32 cellular contexts compared by ENCODE assay signal in genomic region chr12:44779766-44780165, GRCh38.
"Had no signal": no experiment of that assay in that cellular context is flagged by ENCODE, and none has a peak within 500 bp of the region (broad histone marks: within the 10 kb centered on the region; RNA-seq: fewer than 3 reads in every experiment).

No MANE protein-coding gene starts in this region.

- H3K4me1 Mint-ChIP-seq: activated B cell treated with CpG ODN at 0.5 μM for 24 hours, T-helper 17 cell had no signal

- H3K4me3 Mint-ChIP-seq: activated B cell treated with CpG ODN at 0.5 μM for 24 hours; activated T-cell treated with anti-CD3 and anti-CD28 coated beads, Interleukin-2, amount 50 U/mL, for 24 hours; activated T-cell treated with anti-CD3 and anti-CD28 coated beads, Interleukin-2, amount 50 U/mL, for 72 hours; effector memory CD8-positive, alpha-beta T cell; T-helper 17 cell; T-helper 2 cell treated with Interferon-gamma antibody and Interleukin-4, amounts not matched to agents 5 μg/mL and 100 μg/mL, for 36 hours had no signal

- H3K27ac ChIP-seq: adrenal gland, body of pancreas, esophagus muscularis mucosa, foreskin keratinocyte, gastrocnemius medialis, heart left ventricle, WERI-Rb-1 had no signal

- H3K36me3 ChIP-seq: adrenal gland, esophagus muscularis mucosa, gastrocnemius medialis, heart left ventricle had no signal

- H3K9me3 Mint-ChIP-seq: effector memory CD8-positive, alpha-beta T cell had no signal

- H3K27me3 Mint-ChIP-seq: activated T-cell treated with anti-CD3 and anti-CD28 coated beads, Interleukin-2, amount 50 U/mL, for 24 hours; T-helper 17 cell had no signal

- H3K4me3 ChIP-seq: adrenal gland, body of pancreas, esophagus muscularis mucosa, gastrocnemius medialis, heart left ventricle had no signal

- H3K27me3 ChIP-seq: adrenal gland, body of pancreas, esophagus muscularis mucosa, gastrocnemius medialis, heart left ventricle had no signal

- H3K9me3 ChIP-seq: body of pancreas, esophagus muscularis mucosa, gastrocnemius medialis, heart left ventricle had no signal

- DNase-seq: activated B cell treated with CpG ODN at 0.5 μM for 24 hours; activated CD4-positive, alpha-beta T cell treated with anti-CD3 and anti-CD28 coated beads for 48 hours; activated CD4-positive, alpha-beta T cell treated with anti-CD3 and anti-CD28 coated beads, Interleukin-2, amount 50 U/mL, for 1 hour; activated CD4-positive, alpha-beta T cell treated with anti-CD3 and anti-CD28 coated beads, Interleukin-2, amount 50 U/mL, for 48 hours; activated CD8-positive, alpha-beta memory T cell treated with anti-CD3 and anti-CD28 coated beads, Interleukin-2, amount 50 U/mL, for 48 hours; activated gamma-delta T cell; activated naive CD4-positive, alpha-beta T cell treated with anti-CD3 and anti-CD28 coated beads, Interleukin-2, amount 50 U/mL, for 16 hours; activated naive CD4-positive, alpha-beta T cell treated with Interleukin-2 at 50 U/mL for 16 hours; activated T-cell treated with anti-CD3 and anti-CD28 coated beads for 4 hours; activated T-cell treated with anti-CD3 and anti-CD28 coated beads, Interleukin-2, amount 50 U/mL, for 24 hours; activated T-cell treated with anti-CD3 and anti-CD28 coated beads, Interleukin-2, amount 50 U/mL, for 72 hours; adrenal gland; amygdala; aorta; body of pancreas; caudate nucleus; cortex of kidney; dermis blood vessel endothelial cell; effector CD4-positive, alpha-beta T cell; effector memory CD8-positive, alpha-beta T cell; erythroblast; foreskin keratinocyte; gastrocnemius medialis; glutamatergic neuron; heart left ventricle; T-helper 1 cell; T-helper 17 cell; T1000; WERI-Rb-1 had no signal

- H3K4me1 ChIP-seq: adrenal gland, body of pancreas, esophagus muscularis mucosa, foreskin keratinocyte, gastrocnemius medialis, heart left ventricle had no signal

- H3K27ac Mint-ChIP-seq: activated B cell treated with CpG ODN at 0.5 μM for 24 hours; activated T-cell treated with anti-CD3 and anti-CD28 coated beads, Interleukin-2, amount 50 U/mL, for 24 hours; activated T-cell treated with anti-CD3 and anti-CD28 coated beads, Interleukin-2, amount 50 U/mL, for 72 hours; effector memory CD8-positive, alpha-beta T cell; T-helper 17 cell; T-helper 2 cell treated with Interferon-gamma antibody and Interleukin-4, amounts not matched to agents 5 μg/mL and 100 μg/mL, for 36 hours had no signal

- ATAC-seq: activated CD4-positive, CD25-positive, alpha-beta regulatory T cell treated with anti-CD3 and anti-CD28 coated beads, Interleukin-2, amount 50 U/mL, for 24 hours; activated T-cell treated with anti-CD3 and anti-CD28 coated beads, Interleukin-2, amount 50 U/mL, for 72 hours; body of pancreas; effector memory CD8-positive, alpha-beta T cell; foreskin keratinocyte; gastrocnemius medialis; heart left ventricle; T-helper 17 cell had no signal
